8 cellular contexts compared by ENCODE assay signal in genomic region chrX:23783569-23784486, GRCh38. TPM values are rescaled to one million over a fixed set of nuclear protein-coding genes. Genes with fewer than 3 reads are reported as not detected.
A peak's percentile ranks its signal among the peaks of the same experiment; 100 is the strongest.
DNase-seq lines count a peak whose midpoint lies in the region; ATAC-seq and TF ChIP-seq lines count a peak whose summit lies in the region.

No MANE protein-coding gene starts in this region.

- H3K4me1 ChIP-seq in heart right ventricle: peaks cover 0 to 34% (median 6%) of the 10 kb centered on the region in 9 donors

- ATAC-seq in activated CD4-positive, alpha-beta T cell treated with anti-CD3 and anti-CD28 coated beads for 36 hours: no peak
- ATAC-seq in heart right ventricle (peak in 4 of 8 donors; percentile 2 to 15 (median 11)), sciatic nerve (peak; percentile 13), GM18502 (IDR thresholded peaks at IDR 0.05; ENCODE audit: poor library complexity, unreplicated experiment) (no peak)

- TF ChIP-seq CTCF in heart right ventricle (IDR thresholded peaks at IDR 0.05): no peak

- H3K36me3 Mint-ChIP-seq in activated CD4-positive, alpha-beta T cell treated with anti-CD3 and anti-CD28 coated beads for 36 hours (ENCODE audit: low read depth): peaks cover 30% of the 10 kb centered on the region
- H3K36me3 Mint-ChIP-seq in activated CD4-positive, alpha-beta memory T cell treated with anti-CD3 and anti-CD28 coated beads, Interleukin-2, amount 10 ng/mL, durations not matched to agents 7 days and 5 days (ENCODE audit: low read depth): peaks cover 25% of the 10 kb centered on the region

- H3K9me3 ChIP-seq in heart right ventricle: peaks cover 0 to 6% (median 0%) of the 10 kb centered on the region in 11 donors

- POLR2A ChIA-PET in activated CD4-positive, alpha-beta T cell treated with anti-CD3 and anti-CD28 coated beads for 36 hours (lab: Charles Lee): interaction anchor here (0.6 to 2.7 kb wide), 12 partner anchors 10 to 693 kb away, joined by 3 to 19 read pairs (median 5); partner anchors contain the start of genes ACOT9, EIF2S3 and PRDX4
- POLR2A ChIA-PET in activated CD4-positive, alpha-beta memory T cell treated with anti-CD3 and anti-CD28 coated beads, Interleukin-2, amount 10 ng/mL, durations not matched to agents 7 days and 5 days (lab: Charles Lee): interaction anchor here (0.5 to 4.1 kb wide), 31 partner anchors 9 to 1810 kb away, joined by 3 to 44 read pairs (median 4); partner anchors contain the start of genes ACOT9, APOO, CXorf58 and EIF2S3

- peak overlapping the region; percentile 83 to 97 (median 94) for H3K27ac ChIP-seq in heart right ventricle

- WGBS in heart right ventricle, 2 donors: 17 to 18% methylated on average over 21 to 24 of the region's 24 CpGs

- peak overlapping the region; percentile 97 for H3K27ac Mint-ChIP-seq in activated CD4-positive, alpha-beta T cell treated with anti-CD3 and anti-CD28 coated beads for 36 hours
- H3K27ac Mint-ChIP-seq in activated CD4-positive, alpha-beta memory T cell treated with anti-CD3 and anti-CD28 coated beads, Interleukin-2, amount 10 ng/mL, durations not matched to agents 7 days and 5 days: peak overlapping the region; percentile 97

- peaks cover 28% of the 10 kb centered on the region for H3K4me1 Mint-ChIP-seq in activated CD4-positive, alpha-beta T cell treated with anti-CD3 and anti-CD28 coated beads for 36 hours
- peaks cover 37% of the 10 kb centered on the region for H3K4me1 Mint-ChIP-seq in activated CD4-positive, alpha-beta memory T cell treated with anti-CD3 and anti-CD28 coated beads, Interleukin-2, amount 10 ng/mL, durations not matched to agents 7 days and 5 days

- H3K27me3 ChIP-seq in heart right ventricle: no peaks in the 10 kb centered on the region

- H3K27me3 Mint-ChIP-seq in activated CD4-positive, alpha-beta T cell treated with anti-CD3 and anti-CD28 coated beads for 36 hours: no peaks in the 10 kb centered on the region
- H3K27me3 Mint-ChIP-seq in activated CD4-positive, alpha-beta memory T cell treated with anti-CD3 and anti-CD28 coated beads, Interleukin-2, amount 10 ng/mL, durations not matched to agents 7 days and 5 days: no peaks in the 10 kb centered on the region

- peak; percentile 26 for DNase-seq in activated CD4-positive, alpha-beta T cell treated with anti-CD3 and anti-CD28 coated beads for 36 hours
- no peak for DNase-seq in activated CD4-positive, alpha-beta T cell treated with anti-CD3 and anti-CD28 coated beads for 4 hours
- DNase-seq in activated CD4-positive, alpha-beta memory T cell treated with anti-CD3 and anti-CD28 coated beads, Interleukin-2, amount 10 ng/mL, durations not matched to agents 7 days and 5 days: peak; percentile 22
- DNase-seq in heart right ventricle (no peak), sciatic nerve (ENCODE audit: low spot score) (no peak), hepatic stellate cell (ENCODE audit: low spot score) (no peak), NCI-H526 (lab: John Stamatoyannopoulos, UW) (no peak)

- CTCF ChIA-PET in activated CD4-positive, alpha-beta T cell treated with anti-CD3 and anti-CD28 coated beads for 36 hours (lab: Charles Lee): interaction anchor here (0.7 to 3.7 kb wide), 12 partner anchors 10 to 270 kb away, joined by 3 to 28 read pairs (median 3); partner anchors contain the start of gene ACOT9
- CTCF ChIA-PET in activated CD4-positive, alpha-beta memory T cell treated with anti-CD3 and anti-CD28 coated beads, Interleukin-2, amount 10 ng/mL, durations not matched to agents 7 days and 5 days (lab: Charles Lee): interaction anchor here (0.7 to 5.6 kb wide), 17 partner anchors 11 to 270 kb away, joined by 3 to 80 read pairs (median 4); partner anchors contain the start of genes ACOT9, APOO, CXorf58 and EIF2S3

- H3K4me3 Mint-ChIP-seq in activated CD4-positive, alpha-beta T cell treated with anti-CD3 and anti-CD28 coated beads for 36 hours: peak overlapping the region; percentile 92
- peak overlapping the region; percentile 90 for H3K4me3 Mint-ChIP-seq in activated CD4-positive, alpha-beta memory T cell treated with anti-CD3 and anti-CD28 coated beads, Interleukin-2, amount 10 ng/mL, durations not matched to agents 7 days and 5 days

- peak overlapping the region; percentile 57 to 86 (median 78) for H3K4me3 ChIP-seq in heart right ventricle

- no peaks in the 10 kb centered on the region for H3K9me3 Mint-ChIP-seq in activated CD4-positive, alpha-beta T cell treated with anti-CD3 and anti-CD28 coated beads for 36 hours (ENCODE audit: low read depth)
- H3K9me3 Mint-ChIP-seq in activated CD4-positive, alpha-beta memory T cell treated with anti-CD3 and anti-CD28 coated beads, Interleukin-2, amount 10 ng/mL, durations not matched to agents 7 days and 5 days: no peaks in the 10 kb centered on the region

- intact Hi-C loops in activated CD4-positive, alpha-beta T cell treated with anti-CD3 and anti-CD28 coated beads for 36 hours (cut with DNase I, micrococcal nuclease): loop anchor here (1.0 to 10.0 kb wide), 13 partner anchors 18 to 701 kb away; partner anchors contain the start of genes APOO (in 2 of the 2) and EIF2S3 (in 2 of the 2)
- intact Hi-C loops in heart right ventricle (cut with DNase I): loop anchor here in 8 of 10 donors (1.0 to 10.0 kb wide), 10 partner anchors 42 to 268 kb away; partner anchors contain the start of genes ACOT9 (in 2 of the 8), APOO (in 1 of the 8), CXorf58 (in 1 of the 8) and EIF2S3 (in 1 of the 8)
- intact Hi-C loops in sciatic nerve (cut with DNase I): loop anchor here (10.0 kb wide), 1 partner anchor 121 kb away; the partner anchor contains the start of genes APOO and CXorf58

- H3K36me3 ChIP-seq in heart right ventricle: peaks cover 0 to 20% (median 0%) of the 10 kb centered on the region in 9 donors

RNA-seq across cellular contexts. Expression of gene SAT1, which starts 0.9 kb away (rescaled TPM):
- total RNA-seq in activated CD4-positive, alpha-beta T cell treated with anti-CD3 and anti-CD28 coated beads for 36 hours: 100 to 1,000 TPM; 148 to 166 TPM
- 100 to 1,000 TPM; 205 to 218 TPM for total RNA-seq in activated CD4-positive, alpha-beta memory T cell treated with anti-CD3 and anti-CD28 coated beads, Interleukin-2, amount 10 ng/mL, durations not matched to agents 7 days and 5 days
- total RNA-seq in heart right ventricle (100 to 1,000 TPM in 5 of 10 donors, 10 to 100 TPM in 5; 73.5 to 273 (median 102) TPM), sciatic nerve (417 TPM)
- 100 to 1,000 TPM; 508 to 884 TPM for polyA plus RNA-seq in heart right ventricle

RNA-seq across cellular contexts. Expression of gene ACOT9, which starts 40.8 kb away (rescaled TPM):
- 10 to 100 TPM; 31.7 to 39.9 TPM for total RNA-seq in activated CD4-positive, alpha-beta T cell treated with anti-CD3 and anti-CD28 coated beads for 36 hours
- 10 to 100 TPM; 37.3 to 39.5 TPM for total RNA-seq in activated CD4-positive, alpha-beta memory T cell treated with anti-CD3 and anti-CD28 coated beads, Interleukin-2, amount 10 ng/mL, durations not matched to agents 7 days and 5 days
- total RNA-seq in heart right ventricle: 10 to 100 TPM; 44.8 to 79.7 (median 64.6) TPM
- 10 to 100 TPM; 70.8 to 71.4 TPM for polyA plus RNA-seq in heart right ventricle
- total RNA-seq in sciatic nerve: 42.4 TPM

Comparison
In these comparisons a context has a peak if more than half of its experiments do, and no peak if none do; other contexts are left out.
1. DNase-seq: peak in activated CD4-positive, alpha-beta T cell treated with anti-CD3 and anti-CD28 coated beads for 36 hours (single experiment) and activated CD4-positive, alpha-beta memory T cell treated with anti-CD3 and anti-CD28 coated beads, Interleukin-2, amount 10 ng/mL, durations not matched to agents 7 days and 5 days (single experiment); none in activated CD4-positive, alpha-beta T cell treated with anti-CD3 and anti-CD28 coated beads for 4 hours (0 of 2), heart right ventricle (0 of 2), sciatic nerve (single experiment), hepatic stellate cell (single experiment) and NCI-H526 (0 of 2).